7 cellular contexts compared by ENCODE assay signal in the genomic region with DNA sequence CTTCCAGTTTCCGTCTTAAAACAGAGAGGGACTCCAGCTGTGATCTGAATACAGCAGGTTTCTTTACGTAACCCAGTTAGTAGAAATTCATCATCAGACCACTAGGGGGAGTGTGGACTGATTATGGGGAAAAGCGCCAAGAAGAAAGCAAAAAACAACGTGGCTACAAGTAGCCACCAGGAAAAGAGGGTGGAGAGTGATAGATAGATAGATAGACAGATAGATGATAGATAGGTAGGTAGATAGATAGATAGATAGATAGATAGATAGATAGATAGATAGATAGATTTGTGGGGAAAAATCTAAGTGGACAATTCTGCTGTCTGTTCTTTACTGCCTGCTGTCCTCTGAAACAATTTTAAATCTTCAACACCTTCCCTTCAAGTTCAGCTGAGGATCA. TPM values are rescaled to one million over a fixed set of nuclear protein-coding genes. Genes with fewer than 3 reads are reported as not detected.
A peak's percentile ranks its signal among the peaks of the same experiment; 100 is the strongest.
DNase-seq lines count a peak whose midpoint lies in the region; ATAC-seq and TF ChIP-seq lines count a peak whose summit lies in the region.

No MANE protein-coding gene starts in this region.

- no peak overlapping the region for H3K4me3 ChIP-seq in DOHH2 (ENCODE audit: low read length)
- no peak overlapping the region for H3K4me3 ChIP-seq in GM23248
- no peak overlapping the region for H3K4me3 ChIP-seq in SK-N-SH (ENCODE audit: low read depth in 2 of 2, low read length in 1 of 2)
- no peak overlapping the region for H3K4me3 ChIP-seq in epithelial cell of esophagus (ENCODE audit: low read length)
- no peak overlapping the region for H3K4me3 ChIP-seq in mucosa of descending colon

- H3K9me2 ChIP-seq in DOHH2 (replicated peaks; ENCODE audit: control insufficient read depth, low read length) (no peaks in the 10 kb centered on the region), GM23248 (ENCODE audit: insufficient read depth) (no peaks in the 10 kb centered on the region), SK-N-SH (no peaks in the 10 kb centered on the region)

- no peak for TF ChIP-seq EP300 in SK-N-SH (IDR thresholded peaks at IDR 0.05; ENCODE audit: borderline replicate concordance in 1 of 2, low read depth in 1 of 2, low read length in 1 of 2)

- H2AFZ ChIP-seq in GM23248 (no peak overlapping the region), SK-N-SH (ENCODE audit: low read depth) (no peak overlapping the region)

- no peaks in the 10 kb centered on the region for H3K4me1 ChIP-seq in DOHH2 (ENCODE audit: control insufficient read depth, low read length)
- peaks cover 17% of the 10 kb centered on the region for H3K4me1 ChIP-seq in GM23248 (ENCODE audit: insufficient read depth)
- H3K4me1 ChIP-seq in SK-N-SH (ENCODE audit: control insufficient read depth in 1 of 2, insufficient read depth in 2 of 2, low read depth in 1 of 2, low read length in 1 of 2), result peaks cover 0 to 6% of the 10 kb centered on the region in 2 experiments; a peak in 1 of 4 replicates
- no peaks in the 10 kb centered on the region for H3K4me1 ChIP-seq in mucosa of descending colon (ENCODE audit: low read depth)

- H3K27me3 ChIP-seq in DOHH2 (ENCODE audit: control insufficient read depth, low read length), result peaks cover 11% of the 10 kb centered on the region
- H3K27me3 ChIP-seq in GM23248 (replicated peaks; ENCODE audit: insufficient read depth), result no peaks in the 10 kb centered on the region
- H3K27me3 ChIP-seq in SK-N-SH (ENCODE audit: insufficient read depth), result 0 out of 2 replicates have a peak, but pooled peaks cover 16% of the 10 kb centered on the region

- H3K4me2 ChIP-seq in DOHH2 (ENCODE audit: low read length), result no peak overlapping the region
- no peak overlapping the region for H3K4me2 ChIP-seq in GM23248 (ENCODE audit: unreplicated experiment)
- H3K4me2 ChIP-seq in SK-N-SH, result 0 out of 2 replicates have a peak overlapping the region, but pooled peaks have one; percentile 14

- H3F3A ChIP-seq in DOHH2 (ENCODE audit: control insufficient read depth, insufficient read depth), result no peaks in the 10 kb centered on the region
- H3F3A ChIP-seq in GM23248 (ENCODE audit: insufficient read depth), result peaks cover 12% of the 10 kb centered on the region
- H3F3A ChIP-seq in SK-N-SH (replicated peaks; ENCODE audit: insufficient read depth), result peaks cover 9% of the 10 kb centered on the region

- TF ChIP-seq CTCF in DOHH2 (IDR thresholded peaks at IDR 0.05; ENCODE audit: low read depth, low read length, poor library complexity, severe bottlenecking) (peak; percentile 94), SK-N-SH (IDR thresholded peaks at IDR 0.05) (peak; percentile 98), epithelial cell of esophagus (IDR thresholded peaks at IDR 0.05; ENCODE audit: insufficient read depth, low read depth, low read length, missing control alignments) (peak; percentile 83), mucosa of descending colon (IDR thresholded peaks at IDR 0.05) (peak; percentile 52)

- no peaks in the 10 kb centered on the region for H3K79me2 ChIP-seq in DOHH2 (ENCODE audit: control insufficient read depth, low read length)
- H3K79me2 ChIP-seq in GM23248 (ENCODE audit: insufficient read depth), result no peaks in the 10 kb centered on the region
- no peaks in the 10 kb centered on the region for H3K79me2 ChIP-seq in SK-N-SH (ENCODE audit: insufficient read depth)

- POLR2A ChIA-PET in SK-N-SH (lab: Yijun Ruan, JAX), result no interaction called here

- H4K20me1 ChIP-seq in DOHH2 (ENCODE audit: control insufficient read depth, insufficient read depth, low read depth, low read length), result no peaks in the 10 kb centered on the region
- H4K20me1 ChIP-seq in GM23248 (ENCODE audit: insufficient read depth), result no peaks in the 10 kb centered on the region
- H4K20me1 ChIP-seq in SK-N-SH (ENCODE audit: insufficient read depth), result no peaks in the 10 kb centered on the region

- intact Hi-C loops in mucosa of descending colon (cut with DNase I, micrococcal nuclease), result loop anchor here (1.0 to 10.0 kb wide), 3 partner anchors 82 to 92 kb away; no protein-coding TSS in a partner anchor

- H3K9me3 ChIP-seq in DOHH2 (ENCODE audit: control insufficient read depth, insufficient read depth, low read length), result no peaks in the 10 kb centered on the region
- H3K9me3 ChIP-seq in GM23248 (ENCODE audit: low read depth), result no peaks in the 10 kb centered on the region
- H3K9me3 ChIP-seq in SK-N-SH, result no peaks in the 10 kb centered on the region
- no peaks in the 10 kb centered on the region for H3K9me3 ChIP-seq in mucosa of descending colon

- peak; percentile 66 for TF ChIP-seq RAD21 in SK-N-SH (IDR thresholded peaks at IDR 0.05; ENCODE audit: low read length)

- DNase-seq in GM23248 (peak; percentile 84), NCI-H1105 treated with DMSO at 0.1 percent for 48 hours (lab: John Stamatoyannopoulos, UW) (peak; percentile 57), SK-N-SH (peak; percentile 68), epithelial cell of esophagus (ENCODE audit: low read depth) (peak; percentile 85), mucosa of descending colon (peak in 1 of 3 donors; percentile 72), NK-92 (lab: John Stamatoyannopoulos, UW; ENCODE audit: unreplicated experiment) (no peak)

- H3K27ac ChIP-seq in DOHH2 (ENCODE audit: low read depth, low read length) (no peak overlapping the region), GM23248 (no peak overlapping the region), SK-N-SH (ENCODE audit: low read depth in 2 of 2, low read length in 1 of 2) (no peak overlapping the region)

- in situ Hi-C loops in GM23248 (cut with MboI), result no loop called here

- CTCF ChIA-PET in SK-N-SH (lab: Yijun Ruan, JAX), result interaction anchor here (0.6 to 9.5 kb wide), 66 partner anchors 8 to 644 kb away, joined by 3 to 154 read pairs (median 6); a partner anchor contains a TSS

- peak; percentile 86 for ATAC-seq in mucosa of descending colon

- H3K9ac ChIP-seq in GM23248, result no peak overlapping the region
- H3K9ac ChIP-seq in SK-N-SH, result no peak overlapping the region

- no peaks in the 10 kb centered on the region for H3K36me3 ChIP-seq in DOHH2 (ENCODE audit: control insufficient read depth, low read length)
- no peaks in the 10 kb centered on the region for H3K36me3 ChIP-seq in GM23248 (ENCODE audit: low read depth)
- no peaks in the 10 kb centered on the region for H3K36me3 ChIP-seq in SK-N-SH (replicated peaks in 1 of 2; ENCODE audit: control insufficient read depth in 1 of 2, insufficient read depth in 2 of 2, low read length in 1 of 2)
- no peaks in the 10 kb centered on the region for H3K36me3 ChIP-seq in mucosa of descending colon (ENCODE audit: low read depth)

- WGBS in GM23248 (ENCODE audit: low coverage in 1 of 2, low lambda C conversion rate in 2 of 2, missing lambda C conversion rate in 2 of 2), 2 experiments, result 1% methylated on average over 4 of the region's 4 CpGs
- 4% methylated on average over 4 of the region's 4 CpGs for WGBS in SK-N-SH (ENCODE audit: low lambda C conversion rate)

TF ChIP-seq in SK-N-SH, 30 proteins besides CTCF, POLR2A, EP300 and RAD21:
- TF ChIP-seq GATA2 (CRISPR knock-in tag; IDR thresholded peaks at IDR 0.05) (no peak), RCOR1 (IDR thresholded peaks at IDR 0.05; ENCODE audit: low read length) (no peak), FOXM1 (IDR thresholded peaks at IDR 0.05; ENCODE audit: low read depth) (no peak), SMC3 (IDR thresholded peaks at IDR 0.05; ENCODE audit: low read depth, low read length) (peak; percentile 82), FOXJ3 (CRISPR knock-in tag; IDR thresholded peaks at IDR 0.05) (no peak), NFIC (IDR thresholded peaks at IDR 0.05; ENCODE audit: borderline replicate concordance) (0 out of 2 replicates have a peak, but pooled peaks have one; percentile 35), NRF1 (IDR thresholded peaks at IDR 0.05; ENCODE audit: low read depth, low read length) (no peak), MXI1 (IDR thresholded peaks at IDR 0.05; ENCODE audit: low read depth, low read length) (0 out of 2 replicates have a peak, but pooled peaks have one; percentile 52), GABPA (IDR thresholded peaks at IDR 0.05; ENCODE audit: low read depth) (no peak), CHD2 (IDR thresholded peaks at IDR 0.05; ENCODE audit: low read length, partially characterized antibody) (no peak)
- TF ChIP-seq, protein P1, sequence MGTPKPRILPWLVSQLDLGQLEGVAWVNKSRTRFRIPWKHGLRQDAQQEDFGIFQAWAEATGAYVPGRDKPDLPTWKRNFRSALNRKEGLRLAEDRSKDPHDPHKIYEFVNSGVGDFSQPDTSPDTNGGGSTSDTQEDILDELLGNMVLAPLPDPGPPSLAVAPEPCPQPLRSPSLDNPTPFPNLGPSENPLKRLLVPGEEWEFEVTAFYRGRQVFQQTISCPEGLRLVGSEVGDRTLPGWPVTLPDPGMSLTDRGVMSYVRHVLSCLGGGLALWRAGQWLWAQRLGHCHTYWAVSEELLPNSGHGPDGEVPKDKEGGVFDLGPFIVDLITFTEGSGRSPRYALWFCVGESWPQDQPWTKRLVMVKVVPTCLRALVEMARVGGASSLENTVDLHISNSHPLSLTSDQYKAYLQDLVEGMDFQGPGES (IDR thresholded peaks at IDR 0.05; ENCODE audit: low read depth, low read length), result no peak
- TF ChIP-seq, protein P2, sequence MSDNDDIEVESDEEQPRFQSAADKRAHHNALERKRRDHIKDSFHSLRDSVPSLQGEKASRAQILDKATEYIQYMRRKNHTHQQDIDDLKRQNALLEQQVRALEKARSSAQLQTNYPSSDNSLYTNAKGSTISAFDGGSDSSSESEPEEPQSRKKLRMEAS (IDR thresholded peaks at IDR 0.05; ENCODE audit: low read depth), result peak; percentile 41; the same call in 1 of the 2 replicates

RNA-seq across cellular contexts. Expression of a gene that starts 12.7 kb away (rescaled TPM):
- not detected in 2 replicates for total RNA-seq in GM23248 (2014; rRNA removed; shearing (Covaris generic))
- polyA plus RNA-seq in GM23248 (2016; fragmentation: Nextera tagmentation; extraction: Ambion mirVana) (0.34 TPM in 1 of 2 replicates, not detected in the other), SK-N-SH (2012; rRNA removed) (0.10 and 0.16 TPM in 2 replicates)
- polyA plus RNA-seq in SK-N-SH (2012; cell fraction: cytosol; rRNA removed), result 0.09 and 0.12 TPM in 2 replicates
- 0.13 and 0.22 TPM in 2 replicates for polyA plus RNA-seq in SK-N-SH (2012; cell fraction: nucleus; rRNA removed)
- total RNA-seq in mucosa of descending colon, result 100 to 1,000 TPM in 1 of 3 donors, 10 to 100 TPM in 2; 57.7 to 212 (median 93.4) TPM

RNA-seq across cellular contexts. Expression of a gene that starts 34.2 kb away (rescaled TPM):
- not detected in 2 replicates for total RNA-seq in GM23248 (2014; rRNA removed; shearing (Covaris generic))
- not detected in 2 replicates for polyA plus RNA-seq in GM23248 (2016; fragmentation: Nextera tagmentation; extraction: Ambion mirVana)
- not detected in 2 replicates for polyA plus RNA-seq in SK-N-SH (2012; rRNA removed)
- not detected in 2 replicates for polyA plus RNA-seq in SK-N-SH (2012; cell fraction: cytosol; rRNA removed)
- not detected in 2 replicates for polyA plus RNA-seq in SK-N-SH (2012; cell fraction: nucleus; rRNA removed)
- total RNA-seq in mucosa of descending colon, result 1 to 10 TPM in 2 of 3 donors, not detected in 1; 3.1 to 8.0 TPM

RNA-seq across cellular contexts. Expression of a gene that starts 55.8 kb away (rescaled TPM):
- 55.1 and 61.0 TPM in 2 replicates for total RNA-seq in GM23248 (2014; rRNA removed; shearing (Covaris generic))
- polyA plus RNA-seq in GM23248 (2016; fragmentation: Nextera tagmentation; extraction: Ambion mirVana), result 164 and 176 TPM in 2 replicates
- polyA plus RNA-seq in SK-N-SH (2012; rRNA removed), result 216 and 224 TPM in 2 replicates
- polyA plus RNA-seq in SK-N-SH (2012; cell fraction: cytosol; rRNA removed), result 154 and 199 TPM in 2 replicates
- polyA plus RNA-seq in SK-N-SH (2012; cell fraction: nucleus; rRNA removed), result 200 and 224 TPM in 2 replicates
- 10 to 100 TPM; 12.9 to 51.1 (median 29.2) TPM for total RNA-seq in mucosa of descending colon

Comparison
In these comparisons a context has a peak if more than half of its experiments do, and no peak if none do; other contexts are left out.
1. RNA of a gene that starts 12.7 kb away (total RNA-seq): 57.7 to 212 TPM in mucosa of descending colon; not detected in GM23248; every median in the first group is over 10 times any median in the second.
2. Peak in every context shown above with its lines, with median percentiles within 50 percentile points of each other: CTCF ChIP-seq.